Comparison of ENCODE assay signal across 11 cellular contexts in the genomic region with DNA sequence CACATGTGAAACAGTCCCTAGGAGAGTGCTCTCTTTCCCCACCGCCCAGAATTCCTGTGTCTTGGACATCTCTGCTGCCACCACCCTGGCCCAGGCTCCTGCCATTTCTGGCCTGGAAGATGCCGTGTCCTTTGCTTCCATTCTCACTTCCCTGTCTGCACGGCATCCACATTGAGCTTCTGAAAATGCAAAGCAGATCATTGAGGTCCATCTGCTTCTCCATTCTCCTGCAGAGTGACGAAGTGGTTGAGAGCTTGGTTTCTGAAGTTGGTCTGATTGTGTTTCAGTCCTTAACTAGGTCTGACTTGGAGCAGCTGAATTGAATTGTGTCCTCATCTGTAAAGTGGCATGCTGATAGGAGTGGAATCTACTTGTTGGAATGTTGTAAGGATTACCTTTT.
DNase-seq lines count a peak whose midpoint lies in the region; ATAC-seq and TF ChIP-seq lines count a peak whose summit lies in the region.
"Had no signal": no experiment of that assay in that cellular context is flagged by ENCODE, and none has a peak within 500 bp of the region (broad histone marks: within the 10 kb centered on the region; RNA-seq: fewer than 3 reads in every experiment).

No MANE protein-coding gene starts in this region.

- H3K27me3 Mint-ChIP-seq in stimulated activated naive B cell treated with anti-CD40 and anti-IgM and Interleukin-4, amounts not matched to agents 10 μg/mL and 1 μg/mL and 100 μg/mL, for 72 hours, result no peaks in the 10 kb centered on the region
- H3K27me3 Mint-ChIP-seq in activated CD4-positive, alpha-beta T cell treated with anti-CD3 and anti-CD28 coated beads, Interleukin-2, amount 10 ng/mL, durations not matched to agents 7 days and 5 days, result no peaks in the 10 kb centered on the region

- peaks cover 16 to 36% of the 10 kb centered on the region in 2 donors for H3K36me3 Mint-ChIP-seq in stimulated activated naive B cell treated with anti-CD40 and anti-IgM and Interleukin-4, amounts not matched to agents 10 μg/mL and 1 μg/mL and 100 μg/mL, for 72 hours
- H3K36me3 Mint-ChIP-seq in activated CD4-positive, alpha-beta T cell treated with anti-CD3 and anti-CD28 coated beads, Interleukin-2, amount 10 ng/mL, durations not matched to agents 7 days and 5 days (ENCODE audit: low read depth), result peaks cover 13% of the 10 kb centered on the region

- POLR2A ChIA-PET in activated CD4-positive, alpha-beta T cell treated with anti-CD3 and anti-CD28 coated beads, Interleukin-2, amount 10 ng/mL, durations not matched to agents 7 days and 5 days (lab: Charles Lee), result interaction anchor here (0.6 kb wide), 1 partner anchor 796 kb away, joined by 5 read pairs; no protein-coding TSS in a partner anchor

- CTCF ChIA-PET in activated CD4-positive, alpha-beta T cell treated with anti-CD3 and anti-CD28 coated beads, Interleukin-2, amount 10 ng/mL, durations not matched to agents 7 days and 5 days (lab: Charles Lee), result interaction anchor here (1.0 to 1.3 kb wide), 2 partner anchors 8 to 10 kb away, joined by 3 read pairs; no protein-coding TSS in a partner anchor

- H3K27ac Mint-ChIP-seq in stimulated activated naive B cell treated with anti-CD40 and anti-IgM and Interleukin-4, amounts not matched to agents 10 μg/mL and 1 μg/mL and 100 μg/mL, for 72 hours, result peak overlapping the region; percentile 87
- no peak overlapping the region for H3K27ac Mint-ChIP-seq in activated CD4-positive, alpha-beta T cell treated with anti-CD3 and anti-CD28 coated beads, Interleukin-2, amount 10 ng/mL, durations not matched to agents 7 days and 5 days

- no peaks in the 10 kb centered on the region for H3K36me3 ChIP-seq in right atrium auricular region
- H3K36me3 ChIP-seq: right lobe of liver had no signal

- H3K4me3 ChIP-seq in right atrium auricular region, result no peak overlapping the region
- H3K4me3 ChIP-seq: K562, right lobe of liver had no signal

- no peaks in the 10 kb centered on the region for H3K27me3 ChIP-seq in right atrium auricular region
- H3K27me3 ChIP-seq: right lobe of liver had no signal

- intact Hi-C loops in Right ventricle myocardium superior (cut with DNase I) (no loop called here), left colon (cut with DNase I, micrococcal nuclease) (no loop called here)

- H3K9me3 ChIP-seq in right atrium auricular region, result no peaks in the 10 kb centered on the region
- H3K9me3 ChIP-seq: right lobe of liver had no signal

- ATAC-seq in Right ventricle myocardium superior (ENCODE audit: poor library complexity) (peak; percentile 42), HG02571 (IDR thresholded peaks at IDR 0.05; ENCODE audit: unreplicated experiment) (peak; percentile 73), HG03469 (IDR thresholded peaks at IDR 0.05; ENCODE audit: unreplicated experiment) (peak; percentile 64), left colon (no peak)
- ATAC-seq in stimulated activated naive B cell treated with anti-CD40 and anti-IgM and Interleukin-4, amounts not matched to agents 10 μg/mL and 1 μg/mL and 100 μg/mL, for 72 hours (replicated peaks), result peak; percentile 80 to 85

- H3K4me3 Mint-ChIP-seq in stimulated activated naive B cell treated with anti-CD40 and anti-IgM and Interleukin-4, amounts not matched to agents 10 μg/mL and 1 μg/mL and 100 μg/mL, for 72 hours, result peak overlapping the region; percentile 22 to 71
- H3K4me3 Mint-ChIP-seq in activated CD4-positive, alpha-beta T cell treated with anti-CD3 and anti-CD28 coated beads, Interleukin-2, amount 10 ng/mL, durations not matched to agents 7 days and 5 days, result no peak overlapping the region

- peaks cover 5 to 7% of the 10 kb centered on the region in 2 donors for H3K9me3 Mint-ChIP-seq in stimulated activated naive B cell treated with anti-CD40 and anti-IgM and Interleukin-4, amounts not matched to agents 10 μg/mL and 1 μg/mL and 100 μg/mL, for 72 hours
- peaks cover 2% of the 10 kb centered on the region for H3K9me3 Mint-ChIP-seq in activated CD4-positive, alpha-beta T cell treated with anti-CD3 and anti-CD28 coated beads, Interleukin-2, amount 10 ng/mL, durations not matched to agents 7 days and 5 days

- peak overlapping the region in 1 of 2 donors; percentile 5 for H3K27ac ChIP-seq in right atrium auricular region
- H3K27ac ChIP-seq: right lobe of liver, VCaP had no signal

- no peak for TF ChIP-seq CTCF in right atrium auricular region (IDR thresholded peaks at IDR 0.05)

- H3K4me1 Mint-ChIP-seq in stimulated activated naive B cell treated with anti-CD40 and anti-IgM and Interleukin-4, amounts not matched to agents 10 μg/mL and 1 μg/mL and 100 μg/mL, for 72 hours, result peaks cover 60 to 81% of the 10 kb centered on the region in 2 donors
- H3K4me1 Mint-ChIP-seq in activated CD4-positive, alpha-beta T cell treated with anti-CD3 and anti-CD28 coated beads, Interleukin-2, amount 10 ng/mL, durations not matched to agents 7 days and 5 days, result peaks cover 4% of the 10 kb centered on the region

- DNase-seq in Right ventricle myocardium superior (no peak), right atrium auricular region (ENCODE audit: low spot score) (no peak), left colon (no peak), NCI-H1092 (lab: John Stamatoyannopoulos, UW) (no peak)
- DNase-seq in stimulated activated naive B cell treated with anti-CD40 and anti-IgM and Interleukin-4, amounts not matched to agents 10 μg/mL and 1 μg/mL and 100 μg/mL, for 72 hours, result peak; percentile 31
- no peak for DNase-seq in activated CD4-positive, alpha-beta T cell treated with anti-CD3 and anti-CD28 coated beads, Interleukin-2, amount 10 ng/mL, durations not matched to agents 7 days and 5 days
- DNase-seq: right lobe of liver had no signal

- H3K4me1 ChIP-seq in right atrium auricular region, result peaks cover 0 to 55% of the 10 kb centered on the region in 2 donors
- H3K4me1 ChIP-seq: right lobe of liver had no signal
